12 cellular contexts compared by ENCODE assay signal in genomic region chr2:157825885-157826284, GRCh38. TPM values are rescaled to one million over a fixed set of nuclear protein-coding genes. Genes with fewer than 3 reads are reported as not detected.
DNase-seq lines count a peak whose midpoint lies in the region; ATAC-seq and TF ChIP-seq lines count a peak whose summit lies in the region.
"Had no signal": no experiment of that assay in that cellular context is flagged by ENCODE, and none has a peak within 500 bp of the region (broad histone marks: within the 10 kb centered on the region; RNA-seq: fewer than 3 reads in every experiment).

No MANE protein-coding gene starts in this region.

- peak overlapping the region; percentile 65 for H3K27ac ChIP-seq in VCaP
- H3K27ac ChIP-seq: transverse colon had no signal

- ATAC-seq in HG03045 (IDR thresholded peaks at IDR 0.05; ENCODE audit: unreplicated experiment) (no peak), GM21447 (IDR thresholded peaks at IDR 0.05; ENCODE audit: unreplicated experiment) (no peak)

- DNase-seq in NCI-H748 (lab: John Stamatoyannopoulos, UW; ENCODE audit: unreplicated experiment) (peak; percentile 35), NCI-H748 treated with DMSO at 0.1 percent for 48 hours (lab: John Stamatoyannopoulos, UW) (no peak), kidney tubule cell (ENCODE audit: low spot score) (peak; percentile 45), type B pancreatic cell (ENCODE audit: extremely low spot score, unreplicated experiment) (no peak)
- DNase-seq in T-helper 2 cell treated with Interferon-gamma antibody and Interleukin-4, amounts not matched to agents 5 μg/mL and 100 μg/mL, for 36 hours (ENCODE audit: low spot score): no peak
- DNase-seq: activated naive CD8-positive, alpha-beta T cell treated with anti-CD3 and anti-CD28 coated beads, Interleukin-2, amount 10 ng/mL, durations not matched to agents 7 days and 5 days; AML-193; stimulated activated CD4-positive, alpha-beta T cell treated with anti-CD3 and anti-CD28 coated beads, Interleukin-4, amount 100 ng/mL, for 4 hours; transverse colon had no signal

- TF ChIP-seq CTCF in VCaP (conservative IDR thresholded peaks at IDR 0.05) (no peak), type B pancreatic cell (conservative IDR thresholded peaks at IDR 0.05) (no peak)

- no peaks in the 10 kb centered on the region for H3K27me3 Mint-ChIP-seq in type B pancreatic cell
- H3K27me3 Mint-ChIP-seq in T-helper 2 cell treated with Interferon-gamma antibody and Interleukin-4, amounts not matched to agents 5 μg/mL and 100 μg/mL, for 36 hours (ENCODE audit: low read depth): no peaks in the 10 kb centered on the region
- H3K27me3 Mint-ChIP-seq: activated naive CD8-positive, alpha-beta T cell treated with anti-CD3 and anti-CD28 coated beads, Interleukin-2, amount 10 ng/mL, durations not matched to agents 7 days and 5 days had no signal

- peak overlapping the region; percentile 44 for H3K4me3 Mint-ChIP-seq in type B pancreatic cell
- no peak overlapping the region for H3K4me3 Mint-ChIP-seq in T-helper 2 cell treated with Interferon-gamma antibody and Interleukin-4, amounts not matched to agents 5 μg/mL and 100 μg/mL, for 36 hours
- H3K4me3 Mint-ChIP-seq: activated naive CD8-positive, alpha-beta T cell treated with anti-CD3 and anti-CD28 coated beads, Interleukin-2, amount 10 ng/mL, durations not matched to agents 7 days and 5 days had no signal

- peaks cover 17% of the 10 kb centered on the region for H3K36me3 Mint-ChIP-seq in type B pancreatic cell
- H3K36me3 Mint-ChIP-seq in T-helper 2 cell treated with Interferon-gamma antibody and Interleukin-4, amounts not matched to agents 5 μg/mL and 100 μg/mL, for 36 hours (ENCODE audit: low read depth): peaks cover 17% of the 10 kb centered on the region

- H3K4me1 Mint-ChIP-seq in type B pancreatic cell (ENCODE audit: unreplicated experiment): peaks cover 21% of the 10 kb centered on the region
- H3K4me1 Mint-ChIP-seq in T-helper 2 cell treated with Interferon-gamma antibody and Interleukin-4, amounts not matched to agents 5 μg/mL and 100 μg/mL, for 36 hours (ENCODE audit: low read depth): peaks cover 5% of the 10 kb centered on the region

- H3K27ac Mint-ChIP-seq in type B pancreatic cell: peak overlapping the region; percentile 75
- H3K27ac Mint-ChIP-seq in T-helper 2 cell treated with Interferon-gamma antibody and Interleukin-4, amounts not matched to agents 5 μg/mL and 100 μg/mL, for 36 hours: no peak overlapping the region
- H3K27ac Mint-ChIP-seq: activated naive CD8-positive, alpha-beta T cell treated with anti-CD3 and anti-CD28 coated beads, Interleukin-2, amount 10 ng/mL, durations not matched to agents 7 days and 5 days had no signal

- peaks cover 14% of the 10 kb centered on the region for H3K9me3 Mint-ChIP-seq in type B pancreatic cell
- H3K9me3 Mint-ChIP-seq in T-helper 2 cell treated with Interferon-gamma antibody and Interleukin-4, amounts not matched to agents 5 μg/mL and 100 μg/mL, for 36 hours: no peaks in the 10 kb centered on the region
- H3K9me3 Mint-ChIP-seq: activated naive CD8-positive, alpha-beta T cell treated with anti-CD3 and anti-CD28 coated beads, Interleukin-2, amount 10 ng/mL, durations not matched to agents 7 days and 5 days had no signal

RNA-seq across cellular contexts. Expression of gene ACVR1, which starts 50.2 kb away (rescaled TPM):
- 13.1 and 14.3 TPM in 2 replicates for total RNA-seq in type B pancreatic cell (ENCODE audit: low replicate concordance)

Comparison
In these comparisons a context has a peak if more than half of its experiments do, and no peak if none do; other contexts are left out.
1. DNase-seq: peak in NCI-H748 (single experiment) and kidney tubule cell (single experiment); none in NCI-H748 treated with DMSO at 0.1 percent for 48 hours (single experiment), type B pancreatic cell (single experiment) and T-helper 2 cell treated with Interferon-gamma antibody and Interleukin-4, amounts not matched to agents 5 μg/mL and 100 μg/mL, for 36 hours (single experiment).